In the genomic region with DNA sequence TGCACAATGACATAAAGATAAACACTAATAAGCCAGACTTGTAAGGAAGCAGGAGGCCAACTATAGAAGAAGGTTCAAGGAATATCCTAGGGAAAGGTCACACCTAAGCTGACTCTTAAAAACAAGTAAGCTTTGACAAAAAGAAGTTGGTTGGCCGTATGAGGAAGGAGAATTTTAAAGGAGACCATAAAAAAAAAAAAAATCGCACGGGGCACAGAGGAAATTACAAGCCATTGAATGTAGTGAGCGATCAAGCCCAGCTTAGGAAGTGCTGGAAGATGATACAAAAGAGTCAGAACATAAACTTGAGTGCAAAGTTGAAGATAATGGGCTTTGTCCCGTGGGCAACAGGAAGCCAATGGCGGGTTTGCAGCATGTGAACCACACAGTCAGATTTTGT, we compare ENCODE assay signal across 23 cellular contexts.
"Had no signal": no experiment of that assay in that cellular context is flagged by ENCODE, and none has a peak within 500 bp of the region (broad histone marks: within the 10 kb centered on the region; RNA-seq: fewer than 3 reads in every experiment).

No MANE protein-coding gene starts in this region.

- DNase-seq: activated CD4-positive, alpha-beta T cell treated with anti-CD3 and anti-CD28 coated beads for 4 hours; activated CD8-positive, alpha-beta memory T cell treated with anti-CD3 and anti-CD28 coated beads, Interleukin-2, amount 50 U/mL, for 4 hours; activated CD8-positive, alpha-beta T cell treated with anti-CD3 and anti-CD28 coated beads for 36 hours; activated gamma-delta T cell treated with Interleukin-2 at 50 U/mL for 16 hours; activated naive CD4-positive, alpha-beta T cell treated with anti-CD3 and anti-CD28 coated beads, Interleukin-2, amount 10 ng/mL, durations not matched to agents 7 days and 5 days; activated naive CD8-positive, alpha-beta T cell treated with anti-CD3 and anti-CD28 coated beads for 36 hours; activated T-cell treated with anti-CD3 and anti-CD28 coated beads, Interleukin-2, amount 50 U/mL, for 72 hours; brain microvascular endothelial cell; MG63; NCI-H1048; NCI-H1417; NCI-H1930; NCI-H2171 treated with DMSO at 0.1 percent for 48 hours; NCI-H345; NCI-H510A; NK-92 treated with Interleukin-12 subunit alpha and Interleukin-12 subunit beta, amount 100 ng/mL, for 24 hours; PC-3; SHP77 treated with DMSO at 0.1 percent for 48 hours had no signal

- H3K4me3 ChIP-seq: cardiac muscle cell, MG63 had no signal

- H3K4me1 Mint-ChIP-seq: activated naive CD4-positive, alpha-beta T cell treated with anti-CD3 and anti-CD28 coated beads, Interleukin-2, amount 10 ng/mL, durations not matched to agents 7 days and 5 days had no signal

- H3K27ac ChIP-seq: brain microvascular endothelial cell, cardiac muscle cell had no signal

- H3K9me3 ChIP-seq: MG63 had no signal

- H3K36me3 Mint-ChIP-seq: activated naive CD4-positive, alpha-beta T cell treated with anti-CD3 and anti-CD28 coated beads, Interleukin-2, amount 10 ng/mL, durations not matched to agents 7 days and 5 days; activated naive CD8-positive, alpha-beta T cell treated with anti-CD3 and anti-CD28 coated beads for 36 hours had no signal

- ATAC-seq: activated CD4-positive, CD25-positive, alpha-beta regulatory T cell treated with anti-CD3 and anti-CD28 coated beads, Interleukin-2, amount 50 U/mL, for 24 hours; activated CD8-positive, alpha-beta T cell treated with anti-CD3 and anti-CD28 coated beads for 36 hours; activated T-cell treated with anti-CD3 and anti-CD28 coated beads, Interleukin-2, amount 50 U/mL, for 72 hours; PC-3 had no signal

- H3K36me3 ChIP-seq: brain microvascular endothelial cell, cardiac muscle cell, MG63 had no signal

- H3K4me3 Mint-ChIP-seq: activated CD8-positive, alpha-beta T cell treated with anti-CD3 and anti-CD28 coated beads for 36 hours; activated naive CD4-positive, alpha-beta T cell treated with anti-CD3 and anti-CD28 coated beads, Interleukin-2, amount 10 ng/mL, durations not matched to agents 7 days and 5 days; activated naive CD8-positive, alpha-beta T cell treated with anti-CD3 and anti-CD28 coated beads for 36 hours; activated T-cell treated with anti-CD3 and anti-CD28 coated beads, Interleukin-2, amount 50 U/mL, for 72 hours; T-helper 1 cell treated with Interleukin-12 subunit alpha and Interleukin-12 subunit beta and Interleukin-4 antibody, amounts not matched to agents 30 μg/mL and 1 μg/mL, for 36 hours had no signal

- H3K27me3 ChIP-seq: brain microvascular endothelial cell, cardiac muscle cell, MG63 had no signal

- FAIRE-seq: TTC549 had no signal

- H3K27ac Mint-ChIP-seq: activated CD8-positive, alpha-beta T cell treated with anti-CD3 and anti-CD28 coated beads for 36 hours; activated naive CD4-positive, alpha-beta T cell treated with anti-CD3 and anti-CD28 coated beads, Interleukin-2, amount 10 ng/mL, durations not matched to agents 7 days and 5 days; activated naive CD8-positive, alpha-beta T cell treated with anti-CD3 and anti-CD28 coated beads for 36 hours; activated T-cell treated with anti-CD3 and anti-CD28 coated beads, Interleukin-2, amount 50 U/mL, for 72 hours; activated T-helper 2 cell treated with anti-CD3 and anti-CD28 coated beads, Interferon-gamma antibody, Interleukin-2, Interleukin-4, amounts not matched to agents 10 μg/mL and 5 μg/mL and 100 μg/mL, durations not matched to agents 14 hours and 24 hours and 36 hours; T-helper 1 cell treated with Interleukin-12 subunit alpha and Interleukin-12 subunit beta and Interleukin-4 antibody, amounts not matched to agents 30 μg/mL and 1 μg/mL, for 36 hours had no signal
